In genomic region chr14:72247896-72248295, GRCh38 we compare ENCODE assay signal across 21 cellular contexts.
"Had no signal": no experiment of that assay in that cellular context is flagged by ENCODE, and none has a peak within 500 bp of the region (broad histone marks: within the 10 kb centered on the region; RNA-seq: fewer than 3 reads in every experiment).

No MANE protein-coding gene starts in this region.

- H3K27me3 ChIP-seq: foreskin keratinocyte, gastroesophageal sphincter, hepatocyte, left lung had no signal

- H3K9me3 ChIP-seq: gastroesophageal sphincter, left lung, lower lobe of right lung had no signal

- ATAC-seq: esophagus mucosa, foreskin keratinocyte, gastroesophageal sphincter, left lung, lower lobe of right lung had no signal

- H3K27ac Mint-ChIP-seq: immature natural killer cell had no signal

- H3K36me3 Mint-ChIP-seq: immature natural killer cell had no signal

- H3K4me3 Mint-ChIP-seq: immature natural killer cell had no signal

- DNase-seq: central memory CD4-positive, alpha-beta T cell; dermis blood vessel endothelial cell; dorsolateral prefrontal cortex; effector CD4-positive, alpha-beta T cell; effector memory CD4-positive, alpha-beta T cell; erythroblast; foreskin keratinocyte; hypothalamus; immature natural killer cell; islet precursor cell; kidney; kidney glomerular epithelial cell; left lung; lower lobe of right lung; mesenchymal stem cell; midbrain had no signal

- H3K4me1 ChIP-seq: foreskin keratinocyte, left lung, lower lobe of right lung had no signal

- H3K4me1 Mint-ChIP-seq: immature natural killer cell had no signal

- H3K4me3 ChIP-seq: coronary artery, dorsolateral prefrontal cortex, gastroesophageal sphincter, hepatocyte, left lung, lower lobe of right lung had no signal

- H3K36me3 ChIP-seq: gastroesophageal sphincter, left lung, lower lobe of right lung had no signal

- H3K27ac ChIP-seq: coronary artery, dorsolateral prefrontal cortex, epithelial cell of prostate, foreskin keratinocyte, gastroesophageal sphincter, hepatocyte, left lung, lower lobe of right lung had no signal
